Comparison of ENCODE assay signal across 8 cellular contexts in the genomic region with DNA sequence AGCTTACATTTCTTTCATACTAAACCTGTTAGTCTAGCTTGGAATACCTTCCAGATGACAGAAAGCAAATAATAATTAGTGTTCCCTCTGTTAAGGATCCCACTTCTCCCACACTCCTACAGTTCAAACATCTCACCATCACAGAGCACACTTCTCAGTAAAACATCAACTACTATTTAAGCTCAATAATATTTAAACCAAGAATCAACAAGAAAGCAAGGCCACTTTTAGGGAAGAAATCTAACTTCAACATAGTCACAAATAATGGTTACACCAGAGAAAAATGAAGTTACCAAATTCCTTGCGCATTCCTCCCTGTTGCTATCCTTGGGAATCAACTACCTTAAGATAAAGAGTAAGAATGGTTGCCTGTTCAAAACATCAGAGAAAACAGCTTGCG. TPM values are rescaled to one million over a fixed set of nuclear protein-coding genes. Genes with fewer than 3 reads are reported as not detected.
DNase-seq lines count a peak whose midpoint lies in the region; ATAC-seq and TF ChIP-seq lines count a peak whose summit lies in the region.
"Had no signal": no experiment of that assay in that cellular context is flagged by ENCODE, and none has a peak within 500 bp of the region (broad histone marks: within the 10 kb centered on the region; RNA-seq: fewer than 3 reads in every experiment).

No MANE protein-coding gene starts in this region.

- H3K36me3 ChIP-seq in DOHH2 (ENCODE audit: control insufficient read depth, low read length) = peaks cover 27% of the 10 kb centered on the region
- H3K36me3 ChIP-seq in OCI-LY1 (ENCODE audit: insufficient read depth, low read length) = peaks cover 31% of the 10 kb centered on the region
- H3K36me3 ChIP-seq: prostate gland had no signal

- H3K4me3 Mint-ChIP-seq in effector memory CD8-positive, alpha-beta T cell = peak overlapping the region; percentile 93 to 98
- H3K4me3 Mint-ChIP-seq in osteocyte (ENCODE audit: unreplicated experiment) = peak overlapping the region; percentile 94

- H3K4me1 ChIP-seq in DOHH2 (ENCODE audit: control insufficient read depth, low read length) (peaks cover 28% of the 10 kb centered on the region), OCI-LY1 (ENCODE audit: insufficient read depth, low read length, severe bottlenecking) (peaks cover 23% of the 10 kb centered on the region)
- H3K4me1 ChIP-seq: prostate gland had no signal

- H3K9me3 Mint-ChIP-seq in effector memory CD8-positive, alpha-beta T cell = no peaks in the 10 kb centered on the region
- peaks cover 16% of the 10 kb centered on the region for H3K9me3 Mint-ChIP-seq in osteocyte (ENCODE audit: unreplicated experiment)

- H3K4me3 ChIP-seq in DOHH2 (ENCODE audit: low read length) (peak overlapping the region; percentile 83), OCI-LY1 (ENCODE audit: low read depth, low read length, poor library complexity, severe bottlenecking) (peak overlapping the region; percentile 68)

- H3K27me3 ChIP-seq in DOHH2 (ENCODE audit: control insufficient read depth, low read length) (no peaks in the 10 kb centered on the region), OCI-LY1 (ENCODE audit: insufficient read depth, low read length) (no peaks in the 10 kb centered on the region)

- no peak for DNase-seq in effector memory CD8-positive, alpha-beta T cell
- DNase-seq in osteocyte (ENCODE audit: extremely low spot score, unreplicated experiment) (no peak), AML-193 (lab: John Stamatoyannopoulos, UW) (no peak), GM03348 (ENCODE audit: low spot score) (no peak)

- H4K20me1 ChIP-seq in DOHH2 (ENCODE audit: control insufficient read depth, insufficient read depth, low read depth, low read length) = no peaks in the 10 kb centered on the region
- no peaks in the 10 kb centered on the region for H4K20me1 ChIP-seq in OCI-LY1 (ENCODE audit: insufficient read depth, low read length)

- H3K4me1 Mint-ChIP-seq in effector memory CD8-positive, alpha-beta T cell (ENCODE audit: low read depth in 2 of 2) = peaks cover 40 to 58% of the 10 kb centered on the region in 2 donors
- peaks cover 32% of the 10 kb centered on the region for H3K4me1 Mint-ChIP-seq in osteocyte (ENCODE audit: unreplicated experiment)

- ATAC-seq in effector memory CD8-positive, alpha-beta T cell (replicated peaks) = no peak
- no peak for ATAC-seq in GM21526 (IDR thresholded peaks at IDR 0.05; ENCODE audit: low FRiP score, unreplicated experiment)

- peaks cover 26% of the 10 kb centered on the region for H3F3A ChIP-seq in DOHH2 (ENCODE audit: control insufficient read depth, insufficient read depth)
- H3F3A ChIP-seq in OCI-LY1 (ENCODE audit: insufficient read depth, low read length) = no peaks in the 10 kb centered on the region; the same call in 1 of the 2 replicates

- H3K27ac ChIP-seq in DOHH2 (ENCODE audit: low read depth, low read length) (no peak overlapping the region), OCI-LY1 (ENCODE audit: low read depth, low read length, poor library complexity, severe bottlenecking) (no peak overlapping the region)

- H3K4me2 ChIP-seq in DOHH2 (ENCODE audit: low read length) (peak overlapping the region; percentile 76), OCI-LY1 (ENCODE audit: low read length) (no peak overlapping the region)

- H3K27me3 Mint-ChIP-seq in effector memory CD8-positive, alpha-beta T cell = no peaks in the 10 kb centered on the region
- no peaks in the 10 kb centered on the region for H3K27me3 Mint-ChIP-seq in osteocyte (ENCODE audit: unreplicated experiment)

- no peaks in the 10 kb centered on the region for H3K9me3 ChIP-seq in DOHH2 (ENCODE audit: control insufficient read depth, insufficient read depth, low read length)
- peaks cover 6% of the 10 kb centered on the region; the same call in 1 of the 2 replicates for H3K9me3 ChIP-seq in OCI-LY1 (ENCODE audit: low read length)
- H3K9me3 ChIP-seq: prostate gland had no signal

- peak overlapping the region; percentile 95 to 96 for H3K27ac Mint-ChIP-seq in effector memory CD8-positive, alpha-beta T cell
- H3K27ac Mint-ChIP-seq in osteocyte (ENCODE audit: unreplicated experiment) = peak overlapping the region; percentile 99

- H3K36me3 Mint-ChIP-seq in effector memory CD8-positive, alpha-beta T cell (ENCODE audit: insufficient read depth) = peaks cover 36% of the 10 kb centered on the region
- H3K36me3 Mint-ChIP-seq in osteocyte (ENCODE audit: unreplicated experiment) = peaks cover 6% of the 10 kb centered on the region

- H3K79me2 ChIP-seq in DOHH2 (ENCODE audit: control insufficient read depth, low read length) = peaks cover 57% of the 10 kb centered on the region
- H3K79me2 ChIP-seq in OCI-LY1 (ENCODE audit: insufficient read depth, low read length) = peaks cover 24% of the 10 kb centered on the region

- no peak overlapping the region for H3K9ac ChIP-seq in OCI-LY1 (ENCODE audit: low read length)

- H3K9me2 ChIP-seq in DOHH2 (replicated peaks; ENCODE audit: control insufficient read depth, low read length) (no peaks in the 10 kb centered on the region), OCI-LY1 (ENCODE audit: low read depth, low read length) (no peaks in the 10 kb centered on the region)

- H2AFZ ChIP-seq in OCI-LY1 (ENCODE audit: low read length) = no peak overlapping the region

- TF ChIP-seq CTCF in DOHH2 (IDR thresholded peaks at IDR 0.05; ENCODE audit: low read depth, low read length, poor library complexity, severe bottlenecking) (no peak), OCI-LY1 (IDR thresholded peaks at IDR 0.05; ENCODE audit: low read length) (no peak), osteocyte (IDR thresholded peaks at IDR 0.05) (no peak)

RNA-seq across cellular contexts. Expression of a gene that starts 1.6 kb away (rescaled TPM):
- total RNA-seq in osteocyte = 87.2 and 106 TPM in 2 replicates

RNA-seq across cellular contexts. Expression of a gene that starts 50.6 kb away (rescaled TPM):
- 93.7 and 94.0 TPM in 2 replicates for total RNA-seq in osteocyte
